ENCODE assay signal across 8 cellular contexts in the genomic region with DNA sequence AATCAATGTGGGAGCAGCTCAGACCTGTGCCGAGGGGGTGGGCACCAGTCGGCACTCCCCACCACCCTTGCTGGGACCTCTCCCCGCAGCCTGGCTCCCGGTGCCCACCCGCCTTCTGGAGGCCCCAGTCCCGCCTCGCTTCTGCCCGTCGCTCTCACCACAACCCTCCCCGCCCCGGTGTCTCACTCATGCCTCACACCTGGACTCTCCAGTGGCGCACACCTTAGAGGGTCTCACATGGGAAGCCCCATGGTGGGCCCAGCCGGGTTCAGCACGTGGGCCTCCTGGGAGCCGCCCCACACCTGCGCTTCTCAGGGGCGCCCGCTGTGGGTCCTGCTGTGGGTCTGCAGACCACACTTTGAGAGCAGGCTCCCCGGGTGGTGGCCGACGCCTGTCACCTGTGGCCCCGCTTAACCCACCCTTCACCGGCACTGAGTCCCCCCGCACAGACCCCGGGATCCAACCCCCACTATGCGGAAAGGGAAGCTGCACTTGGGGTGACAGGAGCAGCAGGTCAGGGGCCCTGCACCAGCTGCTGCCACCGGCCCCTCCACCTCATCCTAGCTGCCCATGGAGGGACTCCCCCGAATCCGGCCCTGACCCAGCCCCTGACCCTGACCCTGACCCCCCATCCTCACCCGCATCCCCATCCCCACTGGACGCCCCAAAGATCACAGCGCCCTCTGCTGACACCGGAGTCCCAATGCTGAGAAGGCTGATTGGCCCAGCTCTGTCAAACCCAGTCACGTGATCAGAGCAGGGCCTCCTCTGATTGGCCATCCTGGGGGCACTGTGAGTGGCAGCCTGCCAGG. TPM values are rescaled to one million over a fixed set of nuclear protein-coding genes. Genes with fewer than 3 reads are reported as not detected.
DNase-seq lines count a peak whose midpoint lies in the region; ATAC-seq and TF ChIP-seq lines count a peak whose summit lies in the region.

No MANE protein-coding gene starts in this region.

- H3K4me2 ChIP-seq in DND-41 (ENCODE audit: insufficient read depth, low read length): no peak overlapping the region
- no peak overlapping the region for H3K4me2 ChIP-seq in mesendoderm (ENCODE audit: low read length)

- H4K8ac ChIP-seq in mesendoderm (ENCODE audit: low read depth, low read length): no peak overlapping the region

- no peak for TF ChIP-seq POLR2A in tibial nerve (IDR thresholded peaks at IDR 0.05)

- H3K27me3 ChIP-seq in DND-41 (ENCODE audit: insufficient read depth, low read length, poor library complexity): no peaks in the 10 kb centered on the region
- H3K27me3 ChIP-seq in mesendoderm (ENCODE audit: insufficient read depth, low read length, poor library complexity): no peaks in the 10 kb centered on the region
- H3K27me3 ChIP-seq in tibial nerve: no peaks in the 10 kb centered on the region

- H2BK5ac ChIP-seq in mesendoderm (ENCODE audit: low read length): no peak overlapping the region

- WGBS in mesendoderm (ENCODE audit: extremely low coverage, insufficient coverage, low lambda C conversion rate): no CpG with 5 or more reads among the region's 34 CpGs
- WGBS in tibial nerve, 2 donors: 83 to 86% methylated on average over 27 to 34 of the region's 34 CpGs

- no peak overlapping the region for H3K9ac ChIP-seq in DND-41 (ENCODE audit: low read depth, low read length)
- no peak overlapping the region for H3K9ac ChIP-seq in mesendoderm (ENCODE audit: low read length)

- H2BK120ac ChIP-seq in mesendoderm (ENCODE audit: low read depth, low read length): no peak overlapping the region

- no peak for TF ChIP-seq EP300 in tibial nerve (IDR thresholded peaks at IDR 0.05)

- no peak overlapping the region for H2BK15ac ChIP-seq in mesendoderm (replicated peaks; ENCODE audit: low read depth)

- H3K56ac ChIP-seq in mesendoderm (ENCODE audit: low read length): no peak overlapping the region

- no peak overlapping the region for H3K23ac ChIP-seq in mesendoderm (ENCODE audit: low read length)

- no peaks in the 10 kb centered on the region for H4K20me1 ChIP-seq in DND-41 (ENCODE audit: insufficient read depth, low read length)

- no peaks in the 10 kb centered on the region for H3K36me3 ChIP-seq in DND-41 (ENCODE audit: insufficient read depth, low read length)
- H3K36me3 ChIP-seq in mesendoderm (ENCODE audit: control insufficient read depth, insufficient read depth, low read length): no peaks in the 10 kb centered on the region
- H3K36me3 ChIP-seq in tibial nerve: no peaks in the 10 kb centered on the region

- H3K79me1 ChIP-seq in mesendoderm (ENCODE audit: low read length): no peaks in the 10 kb centered on the region

- no peak overlapping the region for H3K4me3 ChIP-seq in DND-41 (ENCODE audit: low read depth in 1 of 2, low read length in 2 of 2)
- H3K4me3 ChIP-seq in mesendoderm (ENCODE audit: low read length): no peak overlapping the region
- no peak overlapping the region for H3K4me3 ChIP-seq in tibial nerve

- H3K4ac ChIP-seq in mesendoderm (ENCODE audit: low read depth, low read length): no peak overlapping the region

- DNase-seq in DND-41 (peak; percentile 58), LHCN-M2 (ENCODE audit: low read depth) (peak; percentile 30), mesendoderm (peak; percentile 54), tibial nerve (ENCODE audit: low spot score in 2 of 2) (no peak), NCI-H2227 (lab: John Stamatoyannopoulos, UW; ENCODE audit: unreplicated experiment) (no peak)
- DNase-seq in activated T-cell treated with anti-CD3 and anti-CD28 coated beads, Interleukin-2, amount 50 U/mL, for 48 hours: peak; percentile 70 to 73

- no peak overlapping the region for H4K5ac ChIP-seq in mesendoderm (ENCODE audit: low read length)

- ATAC-seq in DND-41 (ENCODE audit: insufficient read depth, low read depth) (peak; percentile 76), GM21825 (IDR thresholded peaks at IDR 0.05; ENCODE audit: unreplicated experiment) (no peak), HG02642 (IDR thresholded peaks at IDR 0.05; ENCODE audit: poor library complexity, unreplicated experiment) (no peak)

- H3K4me1 ChIP-seq in DND-41 (ENCODE audit: insufficient read depth, low read length) (no peaks in the 10 kb centered on the region), mesendoderm (ENCODE audit: control insufficient read depth, low read depth, low read length) (no peaks in the 10 kb centered on the region), tibial nerve (peaks cover 0 to 30% (median 6%) of the 10 kb centered on the region in 4 donors)

- H3K18ac ChIP-seq in mesendoderm (ENCODE audit: low read length): no peak overlapping the region

- H2AK5ac ChIP-seq in mesendoderm (ENCODE audit: low read length): no peak overlapping the region

- H3K9me3 ChIP-seq in DND-41 (ENCODE audit: insufficient read depth, low read length, severe bottlenecking) (no peaks in the 10 kb centered on the region), tibial nerve (no peaks in the 10 kb centered on the region)

- H3K79me2 ChIP-seq in DND-41 (ENCODE audit: insufficient read depth, low read length) (no peaks in the 10 kb centered on the region), mesendoderm (ENCODE audit: control insufficient read depth, insufficient read depth, low read length) (no peaks in the 10 kb centered on the region)

- no peak overlapping the region for H3K27ac ChIP-seq in DND-41 (ENCODE audit: low read length)
- no peak overlapping the region for H3K27ac ChIP-seq in mesendoderm (ENCODE audit: low read depth, low read length)
- no peak overlapping the region for H3K27ac ChIP-seq in tibial nerve

- TF ChIP-seq CTCF in DND-41 (IDR thresholded peaks at IDR 0.05; ENCODE audit: borderline replicate concordance, extremely low read depth, low read length, poor library complexity, severe bottlenecking) (peak; percentile 63), tibial nerve (IDR thresholded peaks at IDR 0.05) (peak in 1 of 5 experiments; percentile 9)

- no peak overlapping the region for H2AFZ ChIP-seq in DND-41 (ENCODE audit: low read depth, low read length)

RNA-seq across cellular contexts. Expression of a gene that starts 27.4 kb away (rescaled TPM):
- 81.5 and 86.4 TPM in 2 replicates for total RNA-seq in LHCN-M2 (2014; rRNA removed)
- polyA plus RNA-seq in LHCN-M2 (2012): 40.5 TPM
- 13.2 TPM for polyA plus RNA-seq in mesendoderm (2013, experiment 1 of 2)
- 13.7 TPM for polyA plus RNA-seq in mesendoderm (2013, experiment 2 of 2)
- total RNA-seq in tibial nerve: 100 to 1,000 TPM in 2 of 4 donors, 10 to 100 TPM in 2; 80.0 to 149 (median 123) TPM

Comparison
In these comparisons a context has a peak if more than half of its experiments do, and no peak if none do; other contexts are left out.
1. DNase-seq: peak in DND-41 (single experiment), LHCN-M2 (single experiment), activated T-cell treated with anti-CD3 and anti-CD28 coated beads, Interleukin-2, amount 50 U/mL, for 48 hours (2 of 2) and mesendoderm (single experiment); none in tibial nerve (0 of 2) and NCI-H2227 (single experiment).